Comparison of ENCODE assay signal across 15 cellular contexts in the genomic region with DNA sequence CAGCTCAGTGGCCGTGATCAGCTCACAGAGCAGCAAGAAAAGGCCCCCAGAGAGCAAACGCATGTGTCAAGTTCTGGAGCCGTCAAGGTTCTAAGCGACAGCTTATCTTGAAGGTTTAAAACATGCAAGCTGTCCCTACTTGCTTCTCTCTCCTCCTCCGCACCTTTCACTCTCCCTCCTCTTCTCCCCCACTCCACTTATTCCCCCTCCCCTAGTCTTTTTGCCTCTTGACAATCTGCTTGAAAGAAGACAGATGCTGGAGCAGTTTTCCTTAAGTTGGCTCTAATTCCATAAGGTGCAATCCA.
DNase-seq lines count a peak whose midpoint lies in the region; ATAC-seq and TF ChIP-seq lines count a peak whose summit lies in the region.
"Had no signal": no experiment of that assay in that cellular context is flagged by ENCODE, and none has a peak within 500 bp of the region (broad histone marks: within the 10 kb centered on the region; RNA-seq: fewer than 3 reads in every experiment).

No MANE protein-coding gene starts in this region.

- peaks cover 65% of the 10 kb centered on the region for H3K4me1 Mint-ChIP-seq in mesothelial cell of epicardium
- peaks cover 38% of the 10 kb centered on the region for H3K4me1 Mint-ChIP-seq in stimulated activated memory B cell treated with anti-CD40 and anti-IgM and Interleukin-4, amounts not matched to agents 10 μg/mL and 1 μg/mL and 100 μg/mL, for 72 hours

- no peaks in the 10 kb centered on the region for H3K9me3 Mint-ChIP-seq in mesothelial cell of epicardium
- H3K9me3 Mint-ChIP-seq in stimulated activated memory B cell treated with anti-CD40 and anti-IgM and Interleukin-4, amounts not matched to agents 10 μg/mL and 1 μg/mL and 100 μg/mL, for 72 hours = no peaks in the 10 kb centered on the region
- H3K9me3 Mint-ChIP-seq: CD4-positive, alpha-beta T cell had no signal

- H3K36me3 Mint-ChIP-seq in mesothelial cell of epicardium = no peaks in the 10 kb centered on the region
- no peaks in the 10 kb centered on the region for H3K36me3 Mint-ChIP-seq in stimulated activated memory B cell treated with anti-CD40 and anti-IgM and Interleukin-4, amounts not matched to agents 10 μg/mL and 1 μg/mL and 100 μg/mL, for 72 hours

- no peaks in the 10 kb centered on the region for H3K27me3 Mint-ChIP-seq in mesothelial cell of epicardium (ENCODE audit: low read depth)
- H3K27me3 Mint-ChIP-seq in stimulated activated memory B cell treated with anti-CD40 and anti-IgM and Interleukin-4, amounts not matched to agents 10 μg/mL and 1 μg/mL and 100 μg/mL, for 72 hours = peaks cover 21% of the 10 kb centered on the region

- peak; percentile 62 for ATAC-seq in stimulated activated memory B cell treated with anti-CD40 and anti-IgM and Interleukin-4, amounts not matched to agents 10 μg/mL and 1 μg/mL and 100 μg/mL, for 72 hours
- ATAC-seq in left lobe of liver (no peak), HG03457 (IDR thresholded peaks at IDR 0.05; ENCODE audit: unreplicated experiment) (no peak)
- ATAC-seq: HCT116 had no signal

- H3K4me3 Mint-ChIP-seq in mesothelial cell of epicardium = no peak overlapping the region
- H3K4me3 Mint-ChIP-seq in stimulated activated memory B cell treated with anti-CD40 and anti-IgM and Interleukin-4, amounts not matched to agents 10 μg/mL and 1 μg/mL and 100 μg/mL, for 72 hours = no peak overlapping the region
- H3K4me3 Mint-ChIP-seq: CD4-positive, alpha-beta T cell had no signal

- peak overlapping the region; percentile 89 for H3K27ac Mint-ChIP-seq in mesothelial cell of epicardium
- no peak overlapping the region for H3K27ac Mint-ChIP-seq in stimulated activated memory B cell treated with anti-CD40 and anti-IgM and Interleukin-4, amounts not matched to agents 10 μg/mL and 1 μg/mL and 100 μg/mL, for 72 hours
- H3K27ac Mint-ChIP-seq: CD4-positive, alpha-beta T cell had no signal

- TF ChIP-seq CTCF in mesothelial cell of epicardium (IDR thresholded peaks at IDR 0.05; ENCODE audit: unreplicated experiment) = no peak

- peak; percentile 9 for DNase-seq in NCI-H748 (lab: John Stamatoyannopoulos, UW; ENCODE audit: unreplicated experiment)
- DNase-seq in NCI-H748 treated with DMSO at 0.1 percent for 48 hours (lab: John Stamatoyannopoulos, UW) = no peak
- DNase-seq in NCI-H82 treated with DMSO at 0.1 percent for 48 hours (lab: John Stamatoyannopoulos, UW; ENCODE audit: unreplicated experiment) = peak; percentile 37
- no peak for DNase-seq in mesothelial cell of epicardium (ENCODE audit: low spot score in 2 of 2, unreplicated experiment in 2 of 2)
- no peak for DNase-seq in left lobe of liver (ENCODE audit: low spot score)
- no peak for DNase-seq in NCI-H446 treated with DMSO at 0.1 percent for 48 hours (lab: John Stamatoyannopoulos, UW)
- DNase-seq: CD4-positive, alpha-beta T cell; DMS79; MG63; NCI-H1105 treated with DMSO at 0.1 percent for 48 hours; NCI-H187 treated with DMSO at 0.1 percent for 48 hours; SHP77 treated with DMSO at 0.1 percent for 48 hours had no signal

Comparison
In these comparisons a context has a peak if more than half of its experiments do, and no peak if none do; other contexts are left out.
1. DNase-seq: peak in NCI-H748 (single experiment) and NCI-H82 treated with DMSO at 0.1 percent for 48 hours (single experiment); none in NCI-H748 treated with DMSO at 0.1 percent for 48 hours (single experiment), mesothelial cell of epicardium (0 of 2), left lobe of liver (single experiment) and NCI-H446 treated with DMSO at 0.1 percent for 48 hours (single experiment).